9 cellular contexts compared by ENCODE assay signal in genomic region chr5:133460172-133460758, GRCh38.
DNase-seq lines count a peak whose midpoint lies in the region; ATAC-seq, FAIRE-seq and TF ChIP-seq lines count a peak whose summit lies in the region.
"Had no signal": no experiment of that assay in that cellular context is flagged by ENCODE, and none has a peak within 500 bp of the region (broad histone marks: within the 10 kb centered on the region; RNA-seq: fewer than 3 reads in every experiment).

No MANE protein-coding gene starts in this region.

- H3K27me3 Mint-ChIP-seq in activated CD8-positive, alpha-beta T cell treated with anti-CD3 and anti-CD28 coated beads, Interleukin-2, amount 10 ng/mL, durations not matched to agents 7 days and 5 days (ENCODE audit: low read depth) = no peaks in the 10 kb centered on the region

- TF ChIP-seq CTCF in D721Med (IDR thresholded peaks at IDR 0.05; ENCODE audit: insufficient read depth, missing control alignments) (peak; percentile 68), keratinocyte (optimal IDR thresholded peaks at IDR 0.05 in 1 of 3, IDR thresholded peaks at IDR 0.05 in 1 of 3, conservative IDR thresholded peaks at IDR 0.05 in 1 of 3; ENCODE audit: extremely low read depth in 1 of 3, insufficient read depth in 2 of 3, low read length in 3 of 3) (peak; percentile 88 to 92 (median 92)), upper lobe of right lung (IDR thresholded peaks at IDR 0.05) (peak; percentile 46), gastroesophageal sphincter (IDR thresholded peaks at IDR 0.05) (peak in 2 of 4 experiments; percentile 5 to 37)

- 68 to 71% methylated on average over 11 to 12 of the region's 12 CpGs for WGBS in gastroesophageal sphincter (ENCODE audit: low coverage in 1 of 2), 2 donors

- H3K27ac Mint-ChIP-seq in activated CD8-positive, alpha-beta T cell treated with anti-CD3 and anti-CD28 coated beads, Interleukin-2, amount 10 ng/mL, durations not matched to agents 7 days and 5 days = no peak overlapping the region

- H3K4me3 Mint-ChIP-seq in activated CD8-positive, alpha-beta T cell treated with anti-CD3 and anti-CD28 coated beads, Interleukin-2, amount 10 ng/mL, durations not matched to agents 7 days and 5 days = no peak overlapping the region

- TF ChIP-seq POLR2A in gastroesophageal sphincter (IDR thresholded peaks at IDR 0.05) = no peak

- intact Hi-C loops in upper lobe of right lung (cut with DNase I) = no loop called here

- no peaks in the 10 kb centered on the region for H3K36me3 Mint-ChIP-seq in activated CD8-positive, alpha-beta T cell treated with anti-CD3 and anti-CD28 coated beads, Interleukin-2, amount 10 ng/mL, durations not matched to agents 7 days and 5 days (ENCODE audit: low read depth)

- H3K4me1 Mint-ChIP-seq in activated CD8-positive, alpha-beta T cell treated with anti-CD3 and anti-CD28 coated beads, Interleukin-2, amount 10 ng/mL, durations not matched to agents 7 days and 5 days (ENCODE audit: low read depth) = no peaks in the 10 kb centered on the region

- H3K4me1 ChIP-seq in keratinocyte (ENCODE audit: control insufficient read depth, extremely low read depth, insufficient read depth, low read length) (peaks cover 26% of the 10 kb centered on the region), upper lobe of right lung (peaks cover 16% of the 10 kb centered on the region), gastroesophageal sphincter (no peaks in the 10 kb centered on the region)

- DNase-seq in D721Med (ENCODE audit: insufficient read length, low spot score) = peak; percentile 35
- peak; percentile 4 for DNase-seq in HK-2 (ENCODE audit: unreplicated experiment)
- DNase-seq in activated CD8-positive, alpha-beta T cell treated with anti-CD3 and anti-CD28 coated beads, Interleukin-2, amount 10 ng/mL, durations not matched to agents 7 days and 5 days = peak; percentile 53
- DNase-seq in keratinocyte (ENCODE audit: low read depth, low spot score) = no peak
- no peak for DNase-seq in upper lobe of right lung
- no peak for DNase-seq in cerebellar nuclear complex (lab: John Stamatoyannopoulos, UW)

- CTCF ChIA-PET in activated CD8-positive, alpha-beta T cell treated with anti-CD3 and anti-CD28 coated beads, Interleukin-2, amount 10 ng/mL, durations not matched to agents 7 days and 5 days (lab: Charles Lee) = interaction anchor here (0.6 to 1.6 kb wide), 4 partner anchors 37 to 152 kb away, joined by 3 to 7 read pairs (median 4); partner anchors contain the start of gene FSTL4

- H4K20me1 ChIP-seq in keratinocyte (ENCODE audit: control insufficient read depth, extremely low read depth, insufficient read depth, low read length) = no peaks in the 10 kb centered on the region

- H3K79me2 ChIP-seq in keratinocyte (ENCODE audit: control insufficient read depth, insufficient read depth, low read length) = no peaks in the 10 kb centered on the region

- no peak for TF ChIP-seq EP300 in gastroesophageal sphincter (IDR thresholded peaks at IDR 0.05)

- dilution Hi-C loops in keratinocyte (cut with MboI; ENCODE audit: extremely low pct_ligation_motif_present, low sequenced_read_pairs) = no loop called here

- H3K9ac ChIP-seq in keratinocyte (ENCODE audit: control insufficient read depth, extremely low read depth, insufficient read depth, low read length) = no peak overlapping the region

- H3K36me3 ChIP-seq in keratinocyte (ENCODE audit: control insufficient read depth in 2 of 2, extremely low read depth in 1 of 2, insufficient read depth in 2 of 2, low read length in 2 of 2) (no peaks in the 10 kb centered on the region), upper lobe of right lung (no peaks in the 10 kb centered on the region), gastroesophageal sphincter (no peaks in the 10 kb centered on the region)

- no peak overlapping the region for H3K4me2 ChIP-seq in keratinocyte (ENCODE audit: control insufficient read depth, extremely low read depth, insufficient read depth, low read depth, low read length)

- no peaks in the 10 kb centered on the region for H3K9me3 ChIP-seq in keratinocyte (ENCODE audit: control insufficient read depth, low read depth, low read length)
- no peaks in the 10 kb centered on the region for H3K9me3 ChIP-seq in upper lobe of right lung
- H3K9me3 ChIP-seq in gastroesophageal sphincter = no peaks in the 10 kb centered on the region

- H3K27ac ChIP-seq in keratinocyte (ENCODE audit: control insufficient read depth, insufficient read depth, low read length) (no peak overlapping the region), upper lobe of right lung (no peak overlapping the region), gastroesophageal sphincter (no peak overlapping the region)

- POLR2A ChIA-PET in activated CD8-positive, alpha-beta T cell treated with anti-CD3 and anti-CD28 coated beads, Interleukin-2, amount 10 ng/mL, durations not matched to agents 7 days and 5 days (lab: Charles Lee) = no interaction called here

- H3K4me3 ChIP-seq in keratinocyte (ENCODE audit: control insufficient read depth in 2 of 3, extremely low read depth in 1 of 3, insufficient read depth in 2 of 3, low read depth in 1 of 3, low read length in 3 of 3) (no peak overlapping the region), upper lobe of right lung (no peak overlapping the region), gastroesophageal sphincter (no peak overlapping the region)
- H3K4me3 ChIP-seq: lung had no signal

- H2AFZ ChIP-seq in keratinocyte (ENCODE audit: control insufficient read depth, low read length) = no peak overlapping the region

- no peaks in the 10 kb centered on the region for H3K9me3 Mint-ChIP-seq in activated CD8-positive, alpha-beta T cell treated with anti-CD3 and anti-CD28 coated beads, Interleukin-2, amount 10 ng/mL, durations not matched to agents 7 days and 5 days (ENCODE audit: insufficient read depth)

- no peaks in the 10 kb centered on the region for H3K27me3 ChIP-seq in keratinocyte (ENCODE audit: control insufficient read depth, extremely low read depth, insufficient read depth, low read length)
- H3K27me3 ChIP-seq in upper lobe of right lung = no peaks in the 10 kb centered on the region
- H3K27me3 ChIP-seq in gastroesophageal sphincter = no peaks in the 10 kb centered on the region

- H3K9me1 ChIP-seq in keratinocyte (ENCODE audit: control insufficient read depth, extremely low read depth, insufficient read depth, low read length) = no peaks in the 10 kb centered on the region

- no peak for FAIRE-seq in D721Med (lab: Jason Lieb, UNC)
- FAIRE-seq in keratinocyte (lab: Jason Lieb, UNC) = peak; percentile 41

- no peak for ATAC-seq in activated CD8-positive, alpha-beta T cell treated with anti-CD3 and anti-CD28 coated beads, Interleukin-2, amount 10 ng/mL, durations not matched to agents 7 days and 5 days
- ATAC-seq in upper lobe of right lung (no peak), HG03457 (IDR thresholded peaks at IDR 0.05; ENCODE audit: unreplicated experiment) (no peak), gastroesophageal sphincter (no peak)

Comparison
In these comparisons a context has a peak if more than half of its experiments do, and no peak if none do; other contexts are left out.
1. DNase-seq: peak in D721Med (single experiment), HK-2 (single experiment) and activated CD8-positive, alpha-beta T cell treated with anti-CD3 and anti-CD28 coated beads, Interleukin-2, amount 10 ng/mL, durations not matched to agents 7 days and 5 days (single experiment); none in keratinocyte (single experiment), upper lobe of right lung (single experiment) and cerebellar nuclear complex (0 of 2).